8 cellular contexts compared by ENCODE assay signal in genomic region chr11:118263694-118264567, GRCh38. TPM values are rescaled to one million over a fixed set of nuclear protein-coding genes. Genes with fewer than 3 reads are reported as not detected.
DNase-seq lines count a peak whose midpoint lies in the region; ATAC-seq, FAIRE-seq and TF ChIP-seq lines count a peak whose summit lies in the region.

TSS of gene MPZL2 (minus strand) at chr11:118264297. CDS start at chr11:118264153, 144 bp downstream.

- H3K4me1 ChIP-seq in GM12878 (ENCODE audit: control insufficient read depth, insufficient read depth, low read length) (peaks cover 9% of the 10 kb centered on the region), stomach (peaks cover 0 to 29% (median 20%) of the 10 kb centered on the region in 4 donors)

- peak; percentile 70 for ATAC-seq in GM12878

- TF ChIP-seq CTCF in GM12878 (IDR thresholded peaks at IDR 0.05 in 2 of 3, conservative IDR thresholded peaks at IDR 0.05 in 1 of 3; ENCODE audit: control insufficient read depth in 2 of 3, extremely low read depth in 1 of 3, insufficient read depth in 1 of 3, low read depth in 3 of 3, low read length in 3 of 3) (no peak; a peak in 1 of 6 replicates), stomach (IDR thresholded peaks at IDR 0.05) (no peak), D721Med (IDR thresholded peaks at IDR 0.05; ENCODE audit: insufficient read depth, missing control alignments) (no peak)

- peak within 1 kb of the TSS; percentile 69 for H3K4me2 ChIP-seq in GM12878 (ENCODE audit: control insufficient read depth, insufficient read depth)

- no peak for TF ChIP-seq RAD21 in GM12878 (IDR thresholded peaks at IDR 0.05; ENCODE audit: insufficient read depth, low read depth, low read length)

- FAIRE-seq in GM12878 (lab: Jason Lieb, UNC) (no peak), D721Med (lab: Jason Lieb, UNC) (no peak)

- DNase-seq in DMS53 treated with DMSO at 0.1 percent for 48 hours (lab: John Stamatoyannopoulos, UW; ENCODE audit: unreplicated experiment) (peak; percentile 58), NCI-H2107 (lab: John Stamatoyannopoulos, UW) (peak; percentile 28), GM12878 (ENCODE audit: low read depth, low spot score) (no peak), left kidney (ENCODE audit: low read depth, low spot score) (peak; percentile 82), stomach (peak; percentile 85), GOT3 (lab: John Stamatoyannopoulos, UW) (no peak), medulla oblongata (ENCODE audit: extremely low spot score) (no peak), D721Med (ENCODE audit: insufficient read length, low spot score) (no peak)

- H4K20me1 ChIP-seq in GM12878 (ENCODE audit: control insufficient read depth, insufficient read depth) = no peaks in the 10 kb centered on the region

- H3K79me2 ChIP-seq in GM12878 (ENCODE audit: control insufficient read depth, insufficient read depth, low read length) = no peaks in the 10 kb centered on the region

- peaks cover 0 to 13% of the 10 kb centered on the region in 2 experiments; a peak in 1 of 4 replicates for H3K27me3 ChIP-seq in GM12878 (replicated peaks in 1 of 2; ENCODE audit: control insufficient read depth in 2 of 2, insufficient read depth in 2 of 2, low read length in 1 of 2)
- H3K27me3 ChIP-seq in stomach = peaks cover 0 to 33% (median 0%) of the 10 kb centered on the region in 3 donors

- H3K27ac ChIP-seq in GM12878 (ENCODE audit: control insufficient read depth, insufficient read depth) (no peak within 1 kb of the TSS), stomach (peak within 1 kb of the TSS; percentile 83 to 94 (median 88))

- RAD21 ChIA-PET in GM12878 (lab: Charles Lee; ENCODE audit: unreplicated experiment) = interaction anchor here (1.4 to 2.0 kb wide), 3 partner anchors 14 to 66 kb away, joined by 3 to 10 read pairs (median 5); no protein-coding TSS in a partner anchor

- WGBS in GM12878 (ENCODE audit: insufficient coverage, insufficient replicate concordance, low lambda C conversion rate, missing lambda C conversion rate) = 10% methylated on average over 19 of the region's 19 CpGs
- 3 to 9% (median 7%) methylated on average over 19 of the region's 19 CpGs for WGBS in stomach, 5 donors

- H3K36me3 ChIP-seq in GM12878 (ENCODE audit: control insufficient read depth in 2 of 2, insufficient read depth in 2 of 2, low read length in 1 of 2) (no peaks in the 10 kb centered on the region), stomach (peaks cover 6 to 28% (median 12%) of the 10 kb centered on the region in 4 donors)

- H2AFZ ChIP-seq in GM12878 (ENCODE audit: control insufficient read depth, low read depth, low read length) = peak within 1 kb of the TSS; percentile 20

- H3K9ac ChIP-seq in GM12878 (ENCODE audit: control insufficient read depth, insufficient read depth, low read length) = no peak within 1 kb of the TSS

- TF ChIP-seq POLR2A in GM12878 (IDR thresholded peaks at IDR 0.05; ENCODE audit: low read depth, low read length) = no peak
- TF ChIP-seq POLR2A in stomach (IDR thresholded peaks at IDR 0.05) = peak in 2 of 4 donors; percentile 43 to 66

- no TSS peak for BruUV-seq in GM12878 (replicated peaks; lab: Mats Ljungman, UMichigan)

- H3K9me3 ChIP-seq in GM12878 (replicated peaks; ENCODE audit: control insufficient read depth, insufficient read depth, low read length) = no peaks in the 10 kb centered on the region; the same call in 2 of the 3 replicates
- no peaks in the 10 kb centered on the region for H3K9me3 ChIP-seq in stomach

- TF ChIP-seq EP300 in GM12878 (IDR thresholded peaks at IDR 0.05; ENCODE audit: borderline replicate concordance in 1 of 2, control insufficient read depth in 1 of 2, low read depth in 2 of 2, low read length in 2 of 2) = no peak
- no peak for TF ChIP-seq EP300 in stomach (IDR thresholded peaks at IDR 0.05)

- H3K4me3 ChIP-seq in GM12878 = no peak within 1 kb of the TSS
- peak within 1 kb of the TSS; percentile 40 to 55 (median 46) for H3K4me3 ChIP-seq in stomach

- in situ Hi-C loops in GM12878 (cut with MboI) = no loop called here

- intact Hi-C loops in GM12878 (cut with micrococcal nuclease; ENCODE audit: unreplicated experiment) = no loop called here
- intact Hi-C loops in stomach (cut with DNase I; ENCODE audit: low total_unique reads) = no loop called here

- CTCF ChIA-PET in GM12878 (lab: Yijun Ruan, JAX) = interaction anchor here (0.6 to 5.3 kb wide), 7 partner anchors 11 to 92 kb away, joined by 3 to 35 read pairs (median 4); partner anchors contain the start of gene MPZL3

- SMC1A ChIA-PET in GM12878 (lab: Charles Lee; ENCODE audit: uncharacterized antibody, unreplicated experiment) = interaction anchor here (0.7 to 10.2 kb wide), 9 partner anchors 14 to 107 kb away, joined by 3 to 56 read pairs (median 4); no protein-coding TSS in a partner anchor

- POLR2A ChIA-PET in GM12878 (lab: Charles Lee) = interaction anchor here (1.1 to 1.3 kb wide), 2 partner anchors 21 to 23 kb away, joined by 3 read pairs; no protein-coding TSS in a partner anchor

TF ChIP-seq in GM12878, 131 proteins besides CTCF, POLR2A, EP300 and RAD21:
- TF ChIP-seq MEF2A (IDR thresholded peaks at IDR 0.05; ENCODE audit: insufficient read depth, low read depth, low read length) (no peak), NR2C2 (IDR thresholded peaks at IDR 0.05; ENCODE audit: borderline replicate concordance, control insufficient read depth, insufficient read length, low read depth) (no peak), ZNF24 (IDR thresholded peaks at IDR 0.05) (no peak), EGR1 (IDR thresholded peaks at IDR 0.05; ENCODE audit: borderline replicate concordance in 1 of 2, low read depth in 2 of 2, low read length in 2 of 2) (no peak)
- TF ChIP-seq, protein P1, sequence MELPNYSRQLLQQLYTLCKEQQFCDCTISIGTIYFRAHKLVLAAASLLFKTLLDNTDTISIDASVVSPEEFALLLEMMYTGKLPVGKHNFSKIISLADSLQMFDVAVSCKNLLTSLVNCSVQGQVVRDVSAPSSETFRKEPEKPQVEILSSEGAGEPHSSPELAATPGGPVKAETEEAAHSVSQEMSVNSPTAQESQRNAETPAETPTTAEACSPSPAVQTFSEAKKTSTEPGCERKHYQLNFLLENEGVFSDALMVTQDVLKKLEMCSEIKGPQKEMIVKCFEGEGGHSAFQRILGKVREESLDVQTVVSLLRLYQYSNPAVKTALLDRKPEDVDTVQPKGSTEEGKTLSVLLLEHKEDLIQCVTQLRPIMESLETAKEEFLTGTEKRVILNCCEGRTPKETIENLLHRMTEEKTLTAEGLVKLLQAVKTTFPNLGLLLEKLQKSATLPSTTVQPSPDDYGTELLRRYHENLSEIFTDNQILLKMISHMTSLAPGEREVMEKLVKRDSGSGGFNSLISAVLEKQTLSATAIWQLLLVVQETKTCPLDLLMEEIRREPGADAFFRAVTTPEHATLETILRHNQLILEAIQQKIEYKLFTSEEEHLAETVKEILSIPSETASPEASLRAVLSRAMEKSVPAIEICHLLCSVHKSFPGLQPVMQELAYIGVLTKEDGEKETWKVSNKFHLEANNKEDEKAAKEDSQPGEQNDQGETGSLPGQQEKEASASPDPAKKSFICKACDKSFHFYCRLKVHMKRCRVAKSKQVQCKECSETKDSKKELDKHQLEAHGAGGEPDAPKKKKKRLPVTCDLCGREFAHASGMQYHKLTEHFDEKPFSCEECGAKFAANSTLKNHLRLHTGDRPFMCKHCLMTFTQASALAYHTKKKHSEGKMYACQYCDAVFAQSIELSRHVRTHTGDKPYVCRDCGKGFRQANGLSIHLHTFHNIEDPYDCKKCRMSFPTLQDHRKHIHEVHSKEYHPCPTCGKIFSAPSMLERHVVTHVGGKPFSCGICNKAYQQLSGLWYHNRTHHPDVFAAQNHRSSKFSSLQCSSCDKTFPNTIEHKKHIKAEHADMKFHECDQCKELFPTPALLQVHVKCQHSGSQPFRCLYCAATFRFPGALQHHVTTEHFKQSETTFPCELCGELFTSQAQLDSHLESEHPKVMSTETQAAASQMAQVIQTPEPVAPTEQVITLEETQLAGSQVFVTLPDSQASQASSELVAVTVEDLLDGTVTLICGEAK (IDR thresholded peaks at IDR 0.05; ENCODE audit: borderline replicate concordance) = no peak

RNA-seq across cellular contexts. Expression of gene MPZL2, which starts in this region (rescaled TPM):
- total RNA-seq in GM12878 (2013; cell fraction: nucleolus; rRNA removed) = 1.6 and 1.8 TPM in 2 replicates
- 3.3 and 4.0 TPM in 2 replicates for total RNA-seq in GM12878 (2014; rRNA removed)
- total RNA-seq in GM12878 (2014; rRNA removed; fragmentation: Illumina TruSeq; extraction: Trizol) = 3.0 and 3.1 TPM in 2 replicates
- 3.2 and 4.4 TPM in 2 replicates for total RNA-seq in GM12878 (2021)
- polyA plus RNA-seq in GM12878 (2011; ENCODE audit: low read depth) = not detected
- 0.76 and 0.81 TPM in 2 replicates for polyA plus RNA-seq in GM12878 (2011; rRNA removed)
- polyA plus RNA-seq in GM12878 (2011; cell fraction: cytosol; rRNA removed) = 0.37 and 0.45 TPM in 2 replicates
- 0.89 and 1.5 TPM in 2 replicates for polyA plus RNA-seq in GM12878 (2011; cell fraction: nucleus; rRNA removed)
- 0.15 and 0.17 TPM in 2 replicates for polyA plus RNA-seq in GM12878 (2012)
- polyA plus RNA-seq in GM12878 (2014; fragmentation: Illumina TruSeq; extraction: Trizol) = 4.8 and 5.2 TPM in 2 replicates
- polyA plus RNA-seq in GM12878 (2014; fragmentation: Nextera tagmentation; extraction: Ambion mirVana) = 1 to 10 TPM; 4.2 to 4.5 TPM
- polyA plus RNA-seq in GM12878 (2014; rRNA removed) = 2.5 and 2.6 TPM in 2 replicates
- polyA plus RNA-seq in GM12878 (2016; fragmentation: Nextera tagmentation; extraction: Ambion mirVana) = 1 to 10 TPM in 1 of 2 experiments, under 1 TPM in 1; 0.88 to 1.6 TPM
- polyA minus RNA-seq in GM12878 (2011; rRNA and poly(A)+ RNA removed) = 0.21 and 0.44 TPM in 2 replicates
- not detected in 2 replicates for polyA minus RNA-seq in GM12878 (2011; cell fraction: cytosol; rRNA and poly(A)+ RNA removed)
- 0.12 TPM in 1 of 2 replicates, not detected in the other for polyA minus RNA-seq in GM12878 (2011; cell fraction: nucleus; rRNA and poly(A)+ RNA removed)
- 10 to 100 TPM in 4 of 5 donors, under 1 TPM in 1; 0.58 to 97.2 (median 56.7) TPM for total RNA-seq in stomach
- polyA plus RNA-seq in stomach = 10 to 100 TPM; 12.2 to 79.1 (median 35.4) TPM

Comparison
In these comparisons a context has a peak if more than half of its experiments do, and no peak if none do; other contexts are left out.
1. DNase-seq: peak in DMS53 treated with DMSO at 0.1 percent for 48 hours (single experiment), NCI-H2107 (single experiment), left kidney (single experiment) and stomach (single experiment); none in GM12878 (single experiment), GOT3 (single experiment), medulla oblongata (single experiment) and D721Med (single experiment).